ENCODE assay signal across 17 cellular contexts in genomic region chr4:171565130-171565788, GRCh38.
DNase-seq lines count a peak whose midpoint lies in the region; ATAC-seq and TF ChIP-seq lines count a peak whose summit lies in the region.
"Had no signal": no experiment of that assay in that cellular context is flagged by ENCODE, and none has a peak within 500 bp of the region (broad histone marks: within the 10 kb centered on the region; RNA-seq: fewer than 3 reads in every experiment).

No MANE protein-coding gene starts in this region.

- CTCF ChIA-PET in HEK293T (lab: Yijun Ruan, JAX), result no interaction called here

- peak; percentile 80 for ATAC-seq in GM18870 (IDR thresholded peaks at IDR 0.05; ENCODE audit: unreplicated experiment)
- peak; percentile 88 for ATAC-seq in GM21528 (IDR thresholded peaks at IDR 0.05; ENCODE audit: low FRiP score, unreplicated experiment)
- ATAC-seq in HG02943 (IDR thresholded peaks at IDR 0.05; ENCODE audit: low read depth, unreplicated experiment), result peak; percentile 74
- peak; percentile 48 for ATAC-seq in HG03558 (IDR thresholded peaks at IDR 0.05; ENCODE audit: extremely low read depth, unreplicated experiment)
- ATAC-seq: left lung; naive thymus-derived CD8-positive, alpha-beta T cell; upper lobe of right lung had no signal

- POLR2A ChIA-PET in HEK293T (lab: Yijun Ruan, JAX), result no interaction called here

- DNase-seq in NCI-H1105 (lab: John Stamatoyannopoulos, UW) (no peak), HEK293T (ENCODE audit: extremely low spot score) (no peak), DMS79 (lab: John Stamatoyannopoulos, UW) (no peak), amniotic stem cell (lab: John Stamatoyannopoulos, UW) (no peak)
- DNase-seq: activated naive CD4-positive, alpha-beta T cell; IMR-90; left lung; naive thymus-derived CD8-positive, alpha-beta T cell; NCI-H226; stimulated activated CD4-positive, alpha-beta T cell treated with anti-CD3 and anti-CD28 coated beads, Interleukin-2, amount 100 ng/mL, for 48 hours; SW 1271; upper lobe of right lung; WERI-Rb-1 had no signal

TF ChIP-seq in HEK293T, 16 proteins besides CTCF, POLR2A, EP300 and RAD21:
- no peak for TF ChIP-seq BHLHE40 (IDR thresholded peaks at IDR 0.05; ENCODE audit: borderline replicate concordance)
- TF ChIP-seq ZNF384 (IDR thresholded peaks at IDR 0.05), result no peak
- no peak for TF ChIP-seq ARNT (IDR thresholded peaks at IDR 0.05)
- TF ChIP-seq SUZ12 (IDR thresholded peaks at IDR 0.05), result no peak
- TF ChIP-seq ELF4 (IDR thresholded peaks at IDR 0.05), result no peak
- no peak for TF ChIP-seq NFRKB (IDR thresholded peaks at IDR 0.05)
- TF ChIP-seq HDGF (IDR thresholded peaks at IDR 0.05; ENCODE audit: borderline replicate concordance), result no peak
- TF ChIP-seq PKNOX1 (IDR thresholded peaks at IDR 0.05), result no peak
- no peak for TF ChIP-seq TARDBP (IDR thresholded peaks at IDR 0.05)
- TF ChIP-seq LEF1 (IDR thresholded peaks at IDR 0.05; ENCODE audit: borderline replicate concordance), result no peak
- no peak for TF ChIP-seq FOXA1 (IDR thresholded peaks at IDR 0.05)
